Comparison of ENCODE assay signal across 1 cellular context in genomic region chr6:56808871-56809359, GRCh38.
TF ChIP-seq lines count a peak whose summit lies in the region.

No MANE protein-coding gene starts in this region.

TF ChIP-seq in A549, 52 proteins besides CTCF, POLR2A, EP300 and RAD21 (continued from another document):
- 0 out of 2 replicates have a peak, but pooled peaks have one; percentile 27 for TF ChIP-seq PBX3 (IDR thresholded peaks at IDR 0.05)
- no peak for TF ChIP-seq ZFP36 (IDR thresholded peaks at IDR 0.05; ENCODE audit: borderline replicate concordance, partially characterized antibody)
- 0 out of 2 replicates have a peak, but pooled peaks have one; percentile 27 for TF ChIP-seq MAX (IDR thresholded peaks at IDR 0.05)
